Comparison of ENCODE assay signal across 14 cellular contexts in the genomic region with DNA sequence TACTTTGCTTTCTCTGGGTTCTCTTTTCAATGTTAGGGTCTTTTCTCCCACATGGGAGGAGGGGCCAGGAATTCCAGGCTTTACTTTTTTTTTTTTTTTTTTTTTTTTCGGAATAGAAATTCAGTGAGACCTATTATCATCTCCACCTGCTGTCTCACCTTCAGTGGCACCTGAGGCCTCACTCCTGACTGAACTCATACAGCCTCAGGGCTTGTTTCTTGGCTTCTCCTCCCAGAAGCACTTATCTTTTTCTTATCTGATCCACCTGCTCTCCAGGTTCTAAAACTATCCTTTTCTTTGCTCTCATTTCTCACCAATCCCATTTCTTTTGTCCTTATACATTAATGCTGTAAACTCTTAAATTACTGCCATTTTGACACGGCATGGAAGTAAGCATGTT.
A peak's percentile ranks its signal among the peaks of the same experiment; 100 is the strongest.
DNase-seq lines count a peak whose midpoint lies in the region; ATAC-seq and TF ChIP-seq lines count a peak whose summit lies in the region.
"Had no signal": no experiment of that assay in that cellular context is flagged by ENCODE, and none has a peak within 500 bp of the region (broad histone marks: within the 10 kb centered on the region; RNA-seq: fewer than 3 reads in every experiment).

No MANE protein-coding gene starts in this region.

- H2BK15ac ChIP-seq in mesendoderm (replicated peaks; ENCODE audit: low read depth): no peak overlapping the region

- H3K36me3 Mint-ChIP-seq in activated naive CD4-positive, alpha-beta T cell treated with anti-CD3 and anti-CD28 coated beads, Interleukin-2, amount 50 U/mL, for 72 hours: no peaks in the 10 kb centered on the region

- H4K20me1 ChIP-seq in HCT116 (ENCODE audit: insufficient read depth): no peaks in the 10 kb centered on the region
- H4K20me1 ChIP-seq: BLaER1 had no signal

- no peak for TF ChIP-seq RAD21 in HCT116 (IDR thresholded peaks at IDR 0.05; ENCODE audit: low read depth)

- POLR2A ChIA-PET in HCT116 (lab: Charles Lee): no interaction called here

- intact Hi-C loops in HCT116 (cut with micrococcal nuclease): no loop called here

- H3K23ac ChIP-seq in mesendoderm (ENCODE audit: low read length): no peak overlapping the region

- H2AFZ ChIP-seq in HCT116 (ENCODE audit: low read depth, low read length, poor library complexity, severe bottlenecking): peak overlapping the region; percentile 75

- no peaks in the 10 kb centered on the region for H3K79me2 ChIP-seq in HCT116 (ENCODE audit: insufficient read depth, low read length)
- H3K79me2 ChIP-seq in mesendoderm (ENCODE audit: control insufficient read depth, insufficient read depth, low read length): no peaks in the 10 kb centered on the region

- H3K56ac ChIP-seq in mesendoderm (ENCODE audit: low read length): no peak overlapping the region

- ATAC-seq in HCT116 (no peak), SK-N-SH treated with all-trans-retinoic acid at 6 μM for 48 hours (no peak)
- no peak for ATAC-seq in activated naive CD4-positive, alpha-beta T cell treated with anti-CD3 and anti-CD28 coated beads, Interleukin-2, amount 50 U/mL, for 72 hours
- ATAC-seq: GM12878 had no signal

- CTCF ChIA-PET in HCT116 (lab: Charles Lee): no interaction called here

- H3K27me3 ChIP-seq in HCT116 (ENCODE audit: insufficient read depth, low read length): no peaks in the 10 kb centered on the region
- no peaks in the 10 kb centered on the region for H3K27me3 ChIP-seq in mesendoderm (ENCODE audit: insufficient read depth, low read length, poor library complexity)
- H3K27me3 ChIP-seq: BLaER1 had no signal

- H4K8ac ChIP-seq in mesendoderm (ENCODE audit: low read depth, low read length): no peak overlapping the region

- H3K9ac ChIP-seq in HCT116 (ENCODE audit: low read length) (no peak overlapping the region), mesendoderm (ENCODE audit: low read length) (no peak overlapping the region)
- H3K9ac ChIP-seq: BLaER1 had no signal

- H3K27ac ChIP-seq in HCT116 (ENCODE audit: low read depth, low read length): no peak overlapping the region
- H3K27ac ChIP-seq in mesendoderm (ENCODE audit: low read depth, low read length): no peak overlapping the region
- H3K27ac ChIP-seq: BLaER1 had no signal

- no CpG with 5 or more reads among the region's 2 CpGs for WGBS in mesendoderm (ENCODE audit: extremely low coverage, insufficient coverage, low lambda C conversion rate)

- H3K9me3 ChIP-seq in HCT116 (ENCODE audit: control insufficient read depth in 1 of 2, insufficient read depth in 1 of 2, low read depth in 1 of 2, low read length in 2 of 2): no peaks in the 10 kb centered on the region

- no peak overlapping the region for H3K4ac ChIP-seq in mesendoderm (ENCODE audit: low read depth, low read length)

- H2AK5ac ChIP-seq in mesendoderm (ENCODE audit: low read length): no peak overlapping the region

- H3K4me1 ChIP-seq in HCT116 (ENCODE audit: control insufficient read depth in 1 of 2, insufficient read depth in 2 of 2, low read length in 2 of 2) (no peaks in the 10 kb centered on the region), mesendoderm (ENCODE audit: control insufficient read depth, low read depth, low read length) (no peaks in the 10 kb centered on the region)

- H3K4me2 ChIP-seq in HCT116 (ENCODE audit: low read length) (no peak overlapping the region), mesendoderm (ENCODE audit: low read length) (no peak overlapping the region)

- peaks cover 0 to 5% of the 10 kb centered on the region in 2 donors for H3K9me3 Mint-ChIP-seq in activated naive CD4-positive, alpha-beta T cell treated with anti-CD3 and anti-CD28 coated beads, Interleukin-2, amount 50 U/mL, for 72 hours

- H3K27ac Mint-ChIP-seq in activated naive CD4-positive, alpha-beta T cell treated with anti-CD3 and anti-CD28 coated beads, Interleukin-2, amount 50 U/mL, for 72 hours: no peak overlapping the region
- H3K27ac Mint-ChIP-seq: CD8-positive, alpha-beta memory T cell had no signal

- no peak overlapping the region for H3K18ac ChIP-seq in mesendoderm (ENCODE audit: low read length)

- H3K36me3 ChIP-seq in HCT116 (ENCODE audit: control insufficient read depth in 1 of 2, insufficient read depth in 2 of 2, low read length in 2 of 2): no peaks in the 10 kb centered on the region
- H3K36me3 ChIP-seq in mesendoderm (ENCODE audit: control insufficient read depth, insufficient read depth, low read length): no peaks in the 10 kb centered on the region
- H3K36me3 ChIP-seq: BLaER1 had no signal

- RAD21 ChIA-PET in HCT116 (lab: Charles Lee; ENCODE audit: low non-redundant PET in 1 of 2, low total read pairs in 2 of 2, uncharacterized antibody in 2 of 2, unreplicated experiment in 2 of 2): no interaction called here

- TF ChIP-seq CTCF in HCT116 (IDR thresholded peaks at IDR 0.05 in 2 of 3, conservative IDR thresholded peaks at IDR 0.05 in 1 of 3; ENCODE audit: borderline replicate concordance in 1 of 3, insufficient read depth in 1 of 3, low read depth in 2 of 3, low read length in 2 of 3): no peak

- H3K79me1 ChIP-seq in mesendoderm (ENCODE audit: low read length): no peaks in the 10 kb centered on the region

- BruUV-seq in HCT116 (replicated peaks; lab: Mats Ljungman, UMichigan): no TSS peak

- H3K4me3 ChIP-seq in HCT116 (replicated peaks in 1 of 2; ENCODE audit: low read depth in 1 of 2, low read length in 2 of 2): no peak overlapping the region
- no peak overlapping the region for H3K4me3 ChIP-seq in mesendoderm (ENCODE audit: low read length)
- H3K4me3 ChIP-seq: BLaER1, GM12878 had no signal

- peak in 2 of 3 experiments; percentile 2 to 39 for DNase-seq in NCI-H1417 (lab: John Stamatoyannopoulos, UW)
- no peak for DNase-seq in NCI-H1417 treated with DMSO at 0.1 percent for 48 hours (lab: John Stamatoyannopoulos, UW)
- DNase-seq in HCT116 (ENCODE audit: low read depth, low spot score): no peak
- peak; percentile 82 for DNase-seq in NCI-H69 (lab: John Stamatoyannopoulos, UW)
- peak; percentile 68 for DNase-seq in mesendoderm
- DNase-seq in midbrain (lab: John Stamatoyannopoulos, UW): no peak
- DNase-seq in activated naive CD4-positive, alpha-beta T cell treated with anti-CD3 and anti-CD28 coated beads, Interleukin-2, amount 50 U/mL, for 72 hours (ENCODE audit: low spot score in 2 of 2): no peak
- DNase-seq: 8988T; AML-193; CD8-positive, alpha-beta memory T cell; DMS53 had no signal

- H4K5ac ChIP-seq in mesendoderm (ENCODE audit: low read length): no peak overlapping the region

- TF ChIP-seq POLR2A in HCT116 (IDR thresholded peaks at IDR 0.05; ENCODE audit: borderline replicate concordance, extremely low read depth, insufficient read depth, insufficient read length): no peak

- H2BK5ac ChIP-seq in mesendoderm (ENCODE audit: low read length): no peak overlapping the region

- no peaks in the 10 kb centered on the region for H3K9me2 ChIP-seq in HCT116 (ENCODE audit: insufficient read depth)

- no peak overlapping the region for H2BK120ac ChIP-seq in mesendoderm (ENCODE audit: low read depth, low read length)

TF ChIP-seq in HCT116, 20 proteins besides CTCF, POLR2A, EP300 and RAD21 (continues in another document):
- TF ChIP-seq, protein P1, sequence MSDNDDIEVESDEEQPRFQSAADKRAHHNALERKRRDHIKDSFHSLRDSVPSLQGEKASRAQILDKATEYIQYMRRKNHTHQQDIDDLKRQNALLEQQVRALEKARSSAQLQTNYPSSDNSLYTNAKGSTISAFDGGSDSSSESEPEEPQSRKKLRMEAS (IDR thresholded peaks at IDR 0.05): no peak
- TF ChIP-seq POLR2AphosphoS5 (IDR thresholded peaks at IDR 0.05; ENCODE audit: low read depth, low read length) (no peak), CBX3 (IDR thresholded peaks at IDR 0.05; ENCODE audit: low read depth) (no peak), CEBPB (IDR thresholded peaks at IDR 0.05; ENCODE audit: low read depth) (no peak), SP1 (IDR thresholded peaks at IDR 0.05; ENCODE audit: low read depth) (no peak), YY1 (IDR thresholded peaks at IDR 0.05; ENCODE audit: extremely low read depth, insufficient replicate concordance, low read depth, low read length) (no peak)
- TF ChIP-seq, protein P2, sequence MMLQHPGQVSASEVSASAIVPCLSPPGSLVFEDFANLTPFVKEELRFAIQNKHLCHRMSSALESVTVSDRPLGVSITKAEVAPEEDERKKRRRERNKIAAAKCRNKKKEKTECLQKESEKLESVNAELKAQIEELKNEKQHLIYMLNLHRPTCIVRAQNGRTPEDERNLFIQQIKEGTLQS (IDR thresholded peaks at IDR 0.05): no peak

TF ChIP-seq in SK-N-SH treated with all-trans-retinoic acid at 6 μM for 48 hours, 23 proteins besides CTCF, POLR2A, EP300 and RAD21:
- no peak for TF ChIP-seq BACH2 (CRISPR knock-in tag; IDR thresholded peaks at IDR 0.05; ENCODE audit: borderline replicate concordance)
- no peak for TF ChIP-seq TOX (CRISPR knock-in tag; IDR thresholded peaks at IDR 0.05; ENCODE audit: borderline replicate concordance)
- TF ChIP-seq, protein P3, sequence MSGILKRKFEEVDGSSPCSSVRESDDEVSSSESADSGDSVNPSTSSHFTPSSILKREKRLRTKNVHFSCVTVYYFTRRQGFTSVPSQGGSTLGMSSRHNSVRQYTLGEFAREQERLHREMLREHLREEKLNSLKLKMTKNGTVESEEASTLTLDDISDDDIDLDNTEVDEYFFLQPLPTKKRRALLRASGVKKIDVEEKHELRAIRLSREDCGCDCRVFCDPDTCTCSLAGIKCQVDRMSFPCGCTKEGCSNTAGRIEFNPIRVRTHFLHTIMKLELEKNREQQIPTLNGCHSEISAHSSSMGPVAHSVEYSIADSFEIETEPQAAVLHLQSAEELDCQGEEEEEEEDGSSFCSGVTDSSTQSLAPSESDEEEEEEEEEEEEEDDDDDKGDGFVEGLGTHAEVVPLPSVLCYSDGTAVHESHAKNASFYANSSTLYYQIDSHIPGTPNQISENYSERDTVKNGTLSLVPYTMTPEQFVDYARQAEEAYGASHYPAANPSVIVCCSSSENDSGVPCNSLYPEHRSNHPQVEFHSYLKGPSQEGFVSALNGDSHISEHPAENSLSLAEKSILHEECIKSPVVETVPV (CRISPR knock-in tag; IDR thresholded peaks at IDR 0.05): no peak
- TF ChIP-seq, protein P4, sequence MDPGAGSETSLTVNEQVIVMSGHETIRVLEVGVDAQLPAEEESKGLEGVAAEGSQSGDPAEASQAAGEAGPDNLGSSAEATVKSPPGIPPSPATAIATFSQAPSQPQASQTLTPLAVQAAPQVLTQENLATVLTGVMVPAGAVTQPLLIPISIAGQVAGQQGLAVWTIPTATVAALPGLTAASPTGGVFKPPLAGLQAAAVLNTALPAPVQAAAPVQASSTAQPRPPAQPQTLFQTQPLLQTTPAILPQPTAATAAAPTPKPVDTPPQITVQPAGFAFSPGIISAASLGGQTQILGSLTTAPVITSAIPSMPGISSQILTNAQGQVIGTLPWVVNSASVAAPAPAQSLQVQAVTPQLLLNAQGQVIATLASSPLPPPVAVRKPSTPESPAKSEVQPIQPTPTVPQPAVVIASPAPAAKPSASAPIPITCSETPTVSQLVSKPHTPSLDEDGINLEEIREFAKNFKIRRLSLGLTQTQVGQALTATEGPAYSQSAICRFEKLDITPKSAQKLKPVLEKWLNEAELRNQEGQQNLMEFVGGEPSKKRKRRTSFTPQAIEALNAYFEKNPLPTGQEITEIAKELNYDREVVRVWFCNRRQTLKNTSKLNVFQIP (CRISPR knock-in tag; IDR thresholded peaks at IDR 0.05; ENCODE audit: borderline replicate concordance, low read depth): no peak
- no peak for TF ChIP-seq GLIS3 (CRISPR knock-in tag; IDR thresholded peaks at IDR 0.05)
- TF ChIP-seq ZC3H10 (CRISPR knock-in tag; IDR thresholded peaks at IDR 0.05): no peak
- no peak for TF ChIP-seq RARB (CRISPR knock-in tag; IDR thresholded peaks at IDR 0.05)
TF ChIP-seq in SK-N-SH treated with all-trans-retinoic acid at 6 μM for 48 hours: peak in this region for 0.

Comparison
In these comparisons a context has a peak if more than half of its experiments do, and no peak if none do; other contexts are left out.
1. DNase-seq: peak in NCI-H1417 (2 of 3), NCI-H69 (single experiment) and mesendoderm (single experiment); none in NCI-H1417 treated with DMSO at 0.1 percent for 48 hours (single experiment), HCT116 (single experiment), midbrain (single experiment) and activated naive CD4-positive, alpha-beta T cell treated with anti-CD3 and anti-CD28 coated beads, Interleukin-2, amount 50 U/mL, for 72 hours (0 of 2).